ENCODE assay signal across 14 cellular contexts in genomic region chr13:77389617-77389984, GRCh38.
DNase-seq lines count a peak whose midpoint lies in the region; ATAC-seq lines count a peak whose summit lies in the region.
"Had no signal": no experiment of that assay in that cellular context is flagged by ENCODE, and none has a peak within 500 bp of the region (broad histone marks: within the 10 kb centered on the region; RNA-seq: fewer than 3 reads in every experiment).

No MANE protein-coding gene starts in this region.

- H3K4me1 ChIP-seq in SJCRH30: no peaks in the 10 kb centered on the region

- no peak overlapping the region for H3K4me3 Mint-ChIP-seq in stimulated activated effector memory CD8-positive, alpha-beta T cell treated with anti-CD3 and anti-CD28 coated beads, Interleukin-12 subunit alpha, Interleukin-12 subunit beta, amount 100 ng/mL, for 72 hours
- H3K4me3 Mint-ChIP-seq: activated B cell treated with CpG ODN at 0.5 μM for 24 hours; CD8-positive, alpha-beta memory T cell; type B pancreatic cell had no signal

- no peaks in the 10 kb centered on the region for H3K36me3 Mint-ChIP-seq in stimulated activated effector memory CD8-positive, alpha-beta T cell treated with anti-CD3 and anti-CD28 coated beads, Interleukin-12 subunit alpha, Interleukin-12 subunit beta, amount 100 ng/mL, for 72 hours
- H3K36me3 Mint-ChIP-seq: type B pancreatic cell had no signal

- H3K9me3 ChIP-seq in SJCRH30 (replicated peaks): no peaks in the 10 kb centered on the region

- H3K9me3 Mint-ChIP-seq in stimulated activated effector memory CD8-positive, alpha-beta T cell treated with anti-CD3 and anti-CD28 coated beads, Interleukin-12 subunit alpha, Interleukin-12 subunit beta, amount 100 ng/mL, for 72 hours: no peaks in the 10 kb centered on the region
- H3K9me3 Mint-ChIP-seq: activated B cell treated with CpG ODN at 0.5 μM for 24 hours; CD8-positive, alpha-beta memory T cell had no signal

- H3K27ac ChIP-seq in SJCRH30: no peak overlapping the region

- no peak overlapping the region for H3K4me3 ChIP-seq in SJCRH30
- H3K4me3 ChIP-seq: dorsolateral prefrontal cortex had no signal

- DNase-seq in NCI-H2171 treated with DMSO at 0.1 percent for 48 hours (lab: John Stamatoyannopoulos, UW) (peak; percentile 61), NCI-H2171 (lab: John Stamatoyannopoulos, UW) (no peak), NCI-H1105 (lab: John Stamatoyannopoulos, UW) (no peak), HUDEP-2 (lab: John Stamatoyannopoulos, UW; ENCODE audit: unreplicated experiment in 76 of 76) (no peak), SJCRH30 (no peak)
- DNase-seq in stimulated activated effector memory CD8-positive, alpha-beta T cell treated with anti-CD3 and anti-CD28 coated beads, Interleukin-12 subunit alpha, Interleukin-12 subunit beta, amount 100 ng/mL, for 72 hours (ENCODE audit: low spot score in 2 of 2): no peak
- DNase-seq: activated B cell treated with CpG ODN at 0.5 μM for 24 hours; CD8-positive, alpha-beta memory T cell; NCI-H187; stimulated activated CD4-positive, alpha-beta T cell treated with anti-CD3 and anti-CD28 coated beads, Interleukin-12 subunit alpha, Interleukin-12 subunit beta, amount 100 ng/mL, for 4 hours had no signal

- no peaks in the 10 kb centered on the region for H3K36me3 ChIP-seq in SJCRH30

- no peaks in the 10 kb centered on the region for H3K27me3 ChIP-seq in SJCRH30
- H3K27me3 ChIP-seq: dorsolateral prefrontal cortex had no signal

- peaks cover 40% of the 10 kb centered on the region for H3K4me1 Mint-ChIP-seq in stimulated activated effector memory CD8-positive, alpha-beta T cell treated with anti-CD3 and anti-CD28 coated beads, Interleukin-12 subunit alpha, Interleukin-12 subunit beta, amount 100 ng/mL, for 72 hours

- H3K27ac Mint-ChIP-seq in stimulated activated effector memory CD8-positive, alpha-beta T cell treated with anti-CD3 and anti-CD28 coated beads, Interleukin-12 subunit alpha, Interleukin-12 subunit beta, amount 100 ng/mL, for 72 hours: peak overlapping the region; percentile 0
- H3K27ac Mint-ChIP-seq: activated B cell treated with CpG ODN at 0.5 μM for 24 hours, type B pancreatic cell had no signal

- ATAC-seq in GM21390 (IDR thresholded peaks at IDR 0.05; ENCODE audit: unreplicated experiment): peak; percentile 71
- ATAC-seq in HG03159 (IDR thresholded peaks at IDR 0.05; ENCODE audit: unreplicated experiment): peak; percentile 76
- ATAC-seq in stimulated activated effector memory CD8-positive, alpha-beta T cell treated with anti-CD3 and anti-CD28 coated beads, Interleukin-12 subunit alpha, Interleukin-12 subunit beta, amount 100 ng/mL, for 72 hours: peak; percentile 83
